Comparison of ENCODE assay signal across 1 cellular context in genomic region chr16:20538181-20538580, GRCh38.
TF ChIP-seq lines count a peak whose summit lies in the region.

No MANE protein-coding gene starts in this region.

TF ChIP-seq in HepG2, 621 proteins besides CTCF, POLR2A, EP300 and RAD21 (continued from another document):
- TF ChIP-seq CBX5 (CRISPR knock-in tag; IDR thresholded peaks at IDR 0.05; ENCODE audit: borderline replicate concordance), result no peak
- TF ChIP-seq TIGD3 (CRISPR knock-in tag; IDR thresholded peaks at IDR 0.05; ENCODE audit: borderline replicate concordance), result no peak
- TF ChIP-seq SETDB1 (CRISPR knock-in tag; IDR thresholded peaks at IDR 0.05; ENCODE audit: borderline replicate concordance), result 0 out of 2 replicates have a peak, but pooled peaks have one; percentile 15
- TF ChIP-seq JUND (CRISPR knock-in tag; IDR thresholded peaks at IDR 0.05), result no peak
- no peak for TF ChIP-seq FOXA1 (IDR thresholded peaks at IDR 0.05)
- peak; percentile 75 for TF ChIP-seq FOXA1 (CRISPR knock-in tag; IDR thresholded peaks at IDR 0.05)
- TF ChIP-seq TARDBP (CRISPR knock-in tag; IDR thresholded peaks at IDR 0.05), result peak; percentile 68; the same call in 1 of the 2 replicates
- TF ChIP-seq ZNF549 (CRISPR knock-in tag; IDR thresholded peaks at IDR 0.05), result no peak
- TF ChIP-seq TEAD2 (CRISPR knock-in tag; IDR thresholded peaks at IDR 0.05), result no peak
- TF ChIP-seq JUNB (CRISPR knock-in tag; IDR thresholded peaks at IDR 0.05; ENCODE audit: borderline replicate concordance), result no peak
- TF ChIP-seq POGK (CRISPR knock-in tag; conservative IDR thresholded peaks at IDR 0.05), result no peak
- peak; percentile 82 for TF ChIP-seq RXRB (CRISPR knock-in tag; IDR thresholded peaks at IDR 0.05; ENCODE audit: borderline replicate concordance)
- no peak for TF ChIP-seq ATF1 (CRISPR knock-in tag; IDR thresholded peaks at IDR 0.05)
- no peak for TF ChIP-seq ISL2 (CRISPR knock-in tag; IDR thresholded peaks at IDR 0.05)
- no peak for TF ChIP-seq TBP (CRISPR knock-in tag; IDR thresholded peaks at IDR 0.05)
- peak; percentile 50; the same call in 1 of the 2 replicates for TF ChIP-seq ZNF792 (CRISPR knock-in tag; IDR thresholded peaks at IDR 0.05)
- no peak for TF ChIP-seq CHCHD3 (CRISPR knock-in tag; IDR thresholded peaks at IDR 0.05)
- no peak for TF ChIP-seq ARNTL (CRISPR knock-in tag; IDR thresholded peaks at IDR 0.05)
- TF ChIP-seq KDM6A (CRISPR knock-in tag; IDR thresholded peaks at IDR 0.05; ENCODE audit: low read depth), result peak; percentile 78
- TF ChIP-seq PCBP2 (optimal IDR thresholded peaks at IDR 0.05; ENCODE audit: low read depth, low read length, poor library complexity, severe bottlenecking), result no peak
- no peak for TF ChIP-seq MTERF4 (CRISPR knock-in tag; IDR thresholded peaks at IDR 0.05)
- TF ChIP-seq ASH2L (IDR thresholded peaks at IDR 0.05; ENCODE audit: insufficient read length, low read depth, low read length), result peak; percentile 53
- no peak for TF ChIP-seq ZNF569 (CRISPR knock-in tag; IDR thresholded peaks at IDR 0.05; ENCODE audit: borderline replicate concordance)
- TF ChIP-seq ZFP82 (CRISPR knock-in tag; IDR thresholded peaks at IDR 0.05; ENCODE audit: borderline replicate concordance), result no peak
- no peak for TF ChIP-seq FOXM1 (CRISPR knock-in tag; IDR thresholded peaks at IDR 0.05)
- 0 out of 2 replicates have a peak, but pooled peaks have one; percentile 28 for TF ChIP-seq ZSCAN9 (CRISPR knock-in tag; IDR thresholded peaks at IDR 0.05; ENCODE audit: borderline replicate concordance)
- TF ChIP-seq ZNF547 (CRISPR knock-in tag; IDR thresholded peaks at IDR 0.05), result no peak
- TF ChIP-seq NR2F6 (IDR thresholded peaks at IDR 0.05), result peak; percentile 65; the same call in 1 of the 2 replicates
- peak; percentile 50; the same call in 1 of the 2 replicates for TF ChIP-seq NR2F6 (CRISPR knock-in tag; IDR thresholded peaks at IDR 0.05)
- TF ChIP-seq NR1H2 (CRISPR knock-in tag; IDR thresholded peaks at IDR 0.05; ENCODE audit: borderline replicate concordance, low read depth), result no peak
- peak; percentile 42 for TF ChIP-seq SAP130 (CRISPR knock-in tag; IDR thresholded peaks at IDR 0.05; ENCODE audit: low read depth)
- no peak for TF ChIP-seq PHF20 (CRISPR knock-in tag; IDR thresholded peaks at IDR 0.05)
- TF ChIP-seq EZH2 (conservative IDR thresholded peaks at IDR 0.05; ENCODE audit: low read depth, low read length), result no peak
- no peak for TF ChIP-seq SOX5 (CRISPR knock-in tag; IDR thresholded peaks at IDR 0.05; ENCODE audit: borderline replicate concordance)
- no peak; the same call in 1 of the 2 replicates for TF ChIP-seq ZBTB3 (CRISPR knock-in tag; IDR thresholded peaks at IDR 0.05; ENCODE audit: borderline replicate concordance, low read depth)
- peak; percentile 83; the same call in 1 of the 2 replicates for TF ChIP-seq ZNF709 (CRISPR knock-in tag; IDR thresholded peaks at IDR 0.05)
- peak; percentile 79 for TF ChIP-seq MIXL1 (CRISPR knock-in tag; IDR thresholded peaks at IDR 0.05)
- TF ChIP-seq ATF3 (CRISPR knock-in tag; IDR thresholded peaks at IDR 0.05), result 0 out of 2 replicates have a peak, but pooled peaks have one; percentile 5
- TF ChIP-seq RARA (CRISPR knock-in tag; IDR thresholded peaks at IDR 0.05), result peak; percentile 37; the same call in 1 of the 2 replicates
- peak; percentile 60; the same call in 1 of the 2 replicates for TF ChIP-seq YEATS2 (CRISPR knock-in tag; IDR thresholded peaks at IDR 0.05; ENCODE audit: borderline replicate concordance)
- TF ChIP-seq ZNF619 (CRISPR knock-in tag; IDR thresholded peaks at IDR 0.05), result no peak
- peak; percentile 31; the same call in 1 of the 2 replicates for TF ChIP-seq SOX13 (IDR thresholded peaks at IDR 0.05)
- TF ChIP-seq SOX13 (CRISPR knock-in tag; conservative IDR thresholded peaks at IDR 0.05 in 1 of 2, IDR thresholded peaks at IDR 0.05 in 1 of 2), result peak in 1 of 2 experiments; percentile 52; a peak in 1 of 4 replicates
- TF ChIP-seq, protein P1, sequence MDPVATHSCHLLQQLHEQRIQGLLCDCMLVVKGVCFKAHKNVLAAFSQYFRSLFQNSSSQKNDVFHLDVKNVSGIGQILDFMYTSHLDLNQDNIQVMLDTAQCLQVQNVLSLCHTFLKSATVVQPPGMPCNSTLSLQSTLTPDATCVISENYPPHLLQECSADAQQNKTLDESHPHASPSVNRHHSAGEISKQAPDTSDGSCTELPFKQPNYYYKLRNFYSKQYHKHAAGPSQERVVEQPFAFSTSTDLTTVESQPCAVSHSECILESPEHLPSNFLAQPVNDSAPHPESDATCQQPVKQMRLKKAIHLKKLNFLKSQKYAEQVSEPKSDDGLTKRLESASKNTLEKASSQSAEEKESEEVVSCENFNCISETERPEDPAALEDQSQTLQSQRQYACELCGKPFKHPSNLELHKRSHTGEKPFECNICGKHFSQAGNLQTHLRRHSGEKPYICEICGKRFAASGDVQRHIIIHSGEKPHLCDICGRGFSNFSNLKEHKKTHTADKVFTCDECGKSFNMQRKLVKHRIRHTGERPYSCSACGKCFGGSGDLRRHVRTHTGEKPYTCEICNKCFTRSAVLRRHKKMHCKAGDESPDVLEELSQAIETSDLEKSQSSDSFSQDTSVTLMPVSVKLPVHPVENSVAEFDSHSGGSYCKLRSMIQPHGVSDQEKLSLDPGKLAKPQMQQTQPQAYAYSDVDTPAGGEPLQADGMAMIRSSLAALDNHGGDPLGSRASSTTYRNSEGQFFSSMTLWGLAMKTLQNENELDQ (CRISPR knock-in tag; IDR thresholded peaks at IDR 0.05; ENCODE audit: borderline replicate concordance), result no peak
- TF ChIP-seq ZNF605 (CRISPR knock-in tag; IDR thresholded peaks at IDR 0.05), result no peak
- TF ChIP-seq RAD51 (IDR thresholded peaks at IDR 0.05; ENCODE audit: borderline replicate concordance), result no peak
- TF ChIP-seq EHMT2 (IDR thresholded peaks at IDR 0.05; ENCODE audit: borderline replicate concordance, low read depth, low read length), result peak; percentile 80; the same call in 1 of the 2 replicates
- no peak for TF ChIP-seq BATF2 (CRISPR knock-in tag; IDR thresholded peaks at IDR 0.05)
- no peak for TF ChIP-seq KAT7 (CRISPR knock-in tag; IDR thresholded peaks at IDR 0.05; ENCODE audit: borderline replicate concordance)
- no peak for TF ChIP-seq DBP (CRISPR knock-in tag; IDR thresholded peaks at IDR 0.05; ENCODE audit: not compliant biosample characterization)
- no peak for TF ChIP-seq SRF (IDR thresholded peaks at IDR 0.05; ENCODE audit: low read depth, low read length)
- no peak for TF ChIP-seq ZNF34 (CRISPR knock-in tag; IDR thresholded peaks at IDR 0.05; ENCODE audit: borderline replicate concordance)
- no peak for TF ChIP-seq CENPX (CRISPR knock-in tag; IDR thresholded peaks at IDR 0.05)
- TF ChIP-seq MATR3 (CRISPR knock-in tag; IDR thresholded peaks at IDR 0.05), result no peak
- TF ChIP-seq TFDP2 (CRISPR knock-in tag; IDR thresholded peaks at IDR 0.05), result no peak
- no peak for TF ChIP-seq LCORL (IDR thresholded peaks at IDR 0.05)
- peak; percentile 49; the same call in 1 of the 2 replicates for TF ChIP-seq LCORL (CRISPR knock-in tag; IDR thresholded peaks at IDR 0.05)
- TF ChIP-seq SMAD3 (CRISPR knock-in tag; IDR thresholded peaks at IDR 0.05), result no peak
- TF ChIP-seq WIZ (CRISPR knock-in tag; IDR thresholded peaks at IDR 0.05), result no peak
- no peak for TF ChIP-seq SPEN (CRISPR knock-in tag; IDR thresholded peaks at IDR 0.05; ENCODE audit: low read depth)
- peak; percentile 81 for TF ChIP-seq CEBPG (CRISPR knock-in tag; IDR thresholded peaks at IDR 0.05)
- TF ChIP-seq KDM3A (CRISPR knock-in tag; IDR thresholded peaks at IDR 0.05; ENCODE audit: low read depth), result no peak
